8 cellular contexts compared by ENCODE assay signal in the genomic region with DNA sequence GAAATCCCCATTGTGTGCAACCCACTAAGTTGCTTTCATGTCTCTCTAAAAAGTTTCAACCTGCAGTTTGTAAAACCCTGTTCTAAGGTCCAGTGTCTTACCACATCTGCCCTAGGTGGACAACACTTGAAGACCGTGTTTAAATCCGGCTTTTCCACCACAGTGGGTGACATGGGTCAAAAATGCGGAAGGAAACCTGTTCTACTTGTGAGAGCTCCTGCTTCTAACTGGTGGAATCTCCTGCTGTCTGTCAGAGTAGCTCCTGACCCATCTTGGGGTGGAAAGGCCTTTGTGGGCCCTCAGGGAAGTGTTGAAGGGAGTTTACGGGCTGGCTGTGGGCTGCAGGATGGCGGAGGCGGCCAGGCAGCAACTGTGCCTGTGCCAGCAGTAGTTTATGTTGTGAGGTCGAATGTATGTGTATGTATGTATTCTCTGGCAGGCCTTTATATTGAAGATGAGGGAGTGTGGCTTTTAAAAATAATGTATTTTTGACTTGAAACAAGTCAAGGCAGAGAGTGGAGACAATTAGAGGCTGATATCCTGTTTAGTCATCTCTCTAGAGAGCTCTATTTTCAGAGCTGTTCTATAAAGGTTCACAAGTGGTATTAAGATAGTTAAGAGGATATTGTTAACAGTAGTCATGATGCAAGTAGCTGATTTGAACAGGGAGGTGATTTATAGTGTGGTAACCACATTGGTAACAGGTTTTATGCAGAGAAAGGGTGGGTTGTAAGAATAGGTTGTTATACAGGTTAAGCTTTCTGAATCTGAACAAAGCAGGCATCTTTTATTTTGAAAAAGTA.
A peak's percentile ranks its signal among the peaks of the same experiment; 100 is the strongest.
DNase-seq lines count a peak whose midpoint lies in the region; ATAC-seq and TF ChIP-seq lines count a peak whose summit lies in the region.

No MANE protein-coding gene starts in this region.

- peak overlapping the region; percentile 32 for H3K4me3 Mint-ChIP-seq in activated B cell treated with CpG ODN at 0.5 μM for 24 hours

- no peaks in the 10 kb centered on the region for H3K36me3 ChIP-seq in thymus (ENCODE audit: control insufficient read depth, insufficient read depth)

- CTCF ChIA-PET in activated B cell treated with CpG ODN at 0.5 μM for 24 hours (lab: Charles Lee): interaction anchor here (0.6 kb wide), 1 partner anchor 43 kb away, joined by 3 read pairs; no protein-coding TSS in a partner anchor

- TF ChIP-seq CTCF in activated B cell treated with CpG ODN at 0.5 μM for 24 hours (IDR thresholded peaks at IDR 0.05): no peak

- POLR2A ChIA-PET in activated B cell treated with CpG ODN at 0.5 μM for 24 hours (lab: Charles Lee): interaction anchor here (0.8 to 1.1 kb wide), 2 partner anchors 55 to 67 kb away, joined by 3 to 4 read pairs; partner anchors contain the start of gene PRKCH

- no peaks in the 10 kb centered on the region for H3K27me3 ChIP-seq in thymus (ENCODE audit: control insufficient read depth, insufficient read depth)

- H3K4me1 Mint-ChIP-seq in activated B cell treated with CpG ODN at 0.5 μM for 24 hours: peaks cover 16% of the 10 kb centered on the region

- H3K27ac ChIP-seq in thymus (ENCODE audit: low read depth): peak overlapping the region; percentile 83

- intact Hi-C loops in activated B cell treated with CpG ODN at 0.5 μM for 24 hours (cut with micrococcal nuclease): loop anchor here (2.0 kb wide), 1 partner anchor 66 kb away; no protein-coding TSS in a partner anchor

- peaks cover 10% of the 10 kb centered on the region for H3K4me1 ChIP-seq in thymus (ENCODE audit: control insufficient read depth, insufficient read depth, low read length)

- no peaks in the 10 kb centered on the region for H3K36me3 Mint-ChIP-seq in activated B cell treated with CpG ODN at 0.5 μM for 24 hours (ENCODE audit: low read depth)

- H3K9me3 ChIP-seq in thymus (ENCODE audit: control insufficient read depth): no peaks in the 10 kb centered on the region

- 71% methylated on average over 7 of the region's 7 CpGs for WGBS in thymus

- H3K9me3 Mint-ChIP-seq in activated B cell treated with CpG ODN at 0.5 μM for 24 hours: no peaks in the 10 kb centered on the region

- peak overlapping the region; percentile 64 for H3K27ac Mint-ChIP-seq in activated B cell treated with CpG ODN at 0.5 μM for 24 hours

- peak; percentile 39 for ATAC-seq in GM19467 (IDR thresholded peaks at IDR 0.05; ENCODE audit: unreplicated experiment)
- peak; percentile 69 for ATAC-seq in HG03571 (IDR thresholded peaks at IDR 0.05; ENCODE audit: unreplicated experiment)
- ATAC-seq in activated B cell treated with CpG ODN at 0.5 μM for 24 hours (ENCODE audit: low read depth): peak; percentile 71

- DNase-seq in Daoy (ENCODE audit: low read depth) (peak; percentile 39), activated B cell treated with CpG ODN at 0.5 μM for 24 hours (no peak), germinal center (ENCODE audit: low spot score) (peak; percentile 48), cerebellum (ENCODE audit: low spot score) (no peak), HuH-7.5 (ENCODE audit: low spot score) (no peak)

- no peak overlapping the region for H3K4me3 ChIP-seq in thymus (ENCODE audit: low read length)

- H3K27me3 Mint-ChIP-seq in activated B cell treated with CpG ODN at 0.5 μM for 24 hours: peaks cover 6% of the 10 kb centered on the region

Comparison
In these comparisons a context has a peak if more than half of its experiments do, and no peak if none do; other contexts are left out.
1. DNase-seq: peak in Daoy (single experiment) and germinal center (single experiment); none in activated B cell treated with CpG ODN at 0.5 μM for 24 hours (single experiment), cerebellum (single experiment) and HuH-7.5 (single experiment).
2. Peak in every context shown above with its lines, with median percentiles within 50 percentile points of each other: ATAC-seq.